ENCODE assay signal across 15 cellular contexts in the genomic region with DNA sequence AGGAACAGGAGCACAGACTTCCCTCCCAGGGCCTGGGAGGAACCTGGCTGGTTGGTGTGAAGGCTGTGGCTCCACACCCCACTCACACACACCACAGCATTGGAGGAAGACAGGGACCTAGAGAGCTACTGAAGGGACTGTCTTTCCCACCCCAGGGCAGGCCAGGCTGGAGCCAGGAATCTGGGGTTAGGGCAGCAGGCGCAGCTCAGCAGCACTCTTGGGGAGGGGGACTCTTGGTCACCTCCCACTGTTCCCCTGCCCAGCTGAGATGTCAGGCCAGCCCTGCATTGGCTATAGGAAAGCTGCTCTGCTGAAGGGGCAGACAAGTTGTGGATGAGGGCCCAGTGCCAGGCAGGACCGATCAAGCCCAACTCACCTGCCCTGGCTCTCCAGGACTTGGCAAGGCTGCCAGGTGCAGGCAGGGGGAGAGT.
"Had no signal": no experiment of that assay in that cellular context is flagged by ENCODE, and none has a peak within 500 bp of the region (broad histone marks: within the 10 kb centered on the region; RNA-seq: fewer than 3 reads in every experiment).

No MANE protein-coding gene starts in this region.

- H3K27ac ChIP-seq: thoracic aorta had no signal

- H3K9me3 Mint-ChIP-seq: activated CD8-positive, alpha-beta T cell treated with anti-CD3 and anti-CD28 coated beads for 36 hours; activated naive CD8-positive, alpha-beta T cell treated with anti-CD3 and anti-CD28 coated beads, Interleukin-2, amount 50 U/mL, for 24 hours; activated T-cell treated with anti-CD3 and anti-CD28 coated beads, Interleukin-2, amount 50 U/mL, for 72 hours; effector memory CD8-positive, alpha-beta T cell; natural killer cell; stimulated activated naive CD8-positive, alpha-beta T cell treated with anti-CD3 and anti-CD28 coated beads, Interleukin-15, Interleukin-2, amounts not matched to agents 100 ng/mL and 50 ng/mL, for 24 hours had no signal

- ATAC-seq: activated CD8-positive, alpha-beta T cell treated with anti-CD3 and anti-CD28 coated beads for 36 hours; activated naive CD8-positive, alpha-beta T cell treated with anti-CD3 and anti-CD28 coated beads, Interleukin-2, amount 50 U/mL, for 24 hours; activated T-cell treated with anti-CD3 and anti-CD28 coated beads, Interleukin-2, amount 50 U/mL, for 72 hours; effector memory CD8-positive, alpha-beta T cell; natural killer cell had no signal

- FAIRE-seq: urothelium cell line had no signal

- H3K4me3 Mint-ChIP-seq: activated CD8-positive, alpha-beta T cell treated with anti-CD3 and anti-CD28 coated beads for 36 hours; activated naive CD8-positive, alpha-beta T cell treated with anti-CD3 and anti-CD28 coated beads, Interleukin-2, amount 50 U/mL, for 24 hours; activated T-cell treated with anti-CD3 and anti-CD28 coated beads, Interleukin-2, amount 50 U/mL, for 72 hours; natural killer cell; stimulated activated naive CD8-positive, alpha-beta T cell treated with anti-CD3 and anti-CD28 coated beads, Interleukin-15, Interleukin-2, amounts not matched to agents 100 ng/mL and 50 ng/mL, for 24 hours had no signal

- H3K36me3 Mint-ChIP-seq: natural killer cell had no signal

- DNase-seq: activated CD8-positive, alpha-beta memory T cell treated with anti-CD3 and anti-CD28 coated beads, Interleukin-2, amount 50 U/mL, for 4 hours; activated CD8-positive, alpha-beta T cell treated with anti-CD3 and anti-CD28 coated beads for 36 hours; activated naive CD4-positive, alpha-beta T cell treated with Interleukin-2 at 50 U/mL for 16 hours; activated naive CD8-positive, alpha-beta T cell treated with anti-CD3 and anti-CD28 coated beads, Interleukin-2, amount 50 U/mL, for 24 hours; activated T-cell treated with anti-CD3 and anti-CD28 coated beads, Interleukin-2, amount 50 U/mL, for 72 hours; cortex of kidney; effector memory CD8-positive, alpha-beta T cell; erythroblast; hypothalamus; natural killer cell; stimulated activated CD4-positive, alpha-beta T cell treated with anti-CD3 and anti-CD28 coated beads, Interleukin-12 subunit alpha, Interleukin-12 subunit beta, amount 100 ng/mL, for 4 hours; T-helper 2 cell had no signal

- H3K36me3 ChIP-seq: thoracic aorta had no signal

- H3K4me3 ChIP-seq: thoracic aorta had no signal

- H3K9me3 ChIP-seq: thoracic aorta had no signal

- H3K27ac Mint-ChIP-seq: activated naive CD8-positive, alpha-beta T cell treated with anti-CD3 and anti-CD28 coated beads, Interleukin-2, amount 50 U/mL, for 24 hours; activated T-cell treated with anti-CD3 and anti-CD28 coated beads, Interleukin-2, amount 50 U/mL, for 72 hours; effector memory CD8-positive, alpha-beta T cell; natural killer cell; stimulated activated naive CD8-positive, alpha-beta T cell treated with anti-CD3 and anti-CD28 coated beads, Interleukin-15, Interleukin-2, amounts not matched to agents 100 ng/mL and 50 ng/mL, for 24 hours had no signal
